Comparison of ENCODE assay signal across 8 cellular contexts in genomic region chr22:37801946-37802309, GRCh38. TPM values are rescaled to one million over a fixed set of nuclear protein-coding genes. Genes with fewer than 3 reads are reported as not detected.
DNase-seq lines count a peak whose midpoint lies in the region; ATAC-seq, FAIRE-seq and TF ChIP-seq lines count a peak whose summit lies in the region.

No MANE protein-coding gene starts in this region.

- H3K36me3 ChIP-seq in BLaER1 (no peaks in the 10 kb centered on the region), KMS-11 (ENCODE audit: insufficient read depth) (no peaks in the 10 kb centered on the region), K562 (ENCODE audit: control insufficient read depth, insufficient read depth, low read length) (no peaks in the 10 kb centered on the region), mesenchymal stem cell (ENCODE audit: control insufficient read depth in 1 of 2, insufficient read depth in 2 of 2, low read depth in 1 of 2, low read length in 2 of 2) (no peaks in the 10 kb centered on the region)

- H4K20me1 ChIP-seq in BLaER1 = peaks cover 30% of the 10 kb centered on the region
- no peaks in the 10 kb centered on the region for H4K20me1 ChIP-seq in KMS-11 (ENCODE audit: insufficient read depth)
- no peaks in the 10 kb centered on the region for H4K20me1 ChIP-seq in K562 (replicated peaks; ENCODE audit: control insufficient read depth, insufficient read depth, low read length)

- TF ChIP-seq RAD21 in K562 (CRISPR knock-in tag; conservative IDR thresholded peaks at IDR 0.05 in 1 of 2, IDR thresholded peaks at IDR 0.05 in 1 of 2) = no peak

- ATAC-seq in K562 (no peak; the same call in 1 of the 3 replicates), HG03469 (IDR thresholded peaks at IDR 0.05; ENCODE audit: unreplicated experiment) (no peak)

- H3K4me2 ChIP-seq in BLaER1 = peak overlapping the region; percentile 96
- peak overlapping the region; percentile 89 for H3K4me2 ChIP-seq in KMS-11
- H3K4me2 ChIP-seq in K562 (ENCODE audit: insufficient read depth, low read length) = peak overlapping the region; percentile 73
- H3K4me2 ChIP-seq in mesenchymal stem cell (ENCODE audit: low read length, poor library complexity, severe bottlenecking) = peak overlapping the region; percentile 95

- peak overlapping the region; percentile 66 for H4K8ac ChIP-seq in mesenchymal stem cell (ENCODE audit: low read length)

- peak overlapping the region; percentile 79 for H4K91ac ChIP-seq in mesenchymal stem cell (ENCODE audit: low read length)

- H2BK5ac ChIP-seq in mesenchymal stem cell (ENCODE audit: low read depth, low read length, poor library complexity, severe bottlenecking) = no peak overlapping the region

- BruUV-seq in K562 (replicated peaks; lab: Mats Ljungman, UMichigan) = no TSS peak

- intact Hi-C loops in K562 (cut with micrococcal nuclease) = loop anchor here (2.0 kb wide), 1 partner anchor 47 kb away; the partner anchor contains the start of gene EIF3L

- in situ Hi-C loops in K562 (cut with MboI) = no loop called here

- 5% methylated on average over 11 of the region's 13 CpGs for WGBS in K562 (ENCODE audit: insufficient coverage, low coverage, missing lambda C conversion rate)
- 3% methylated on average over 12 of the region's 13 CpGs for WGBS in mesenchymal stem cell

- H3K79me2 ChIP-seq in KMS-11 (ENCODE audit: insufficient read depth, low read depth) = no peaks in the 10 kb centered on the region
- no peaks in the 10 kb centered on the region for H3K79me2 ChIP-seq in K562 (ENCODE audit: control insufficient read depth, insufficient read depth, low read length)

- peak overlapping the region; percentile 74 for H3K4me3 ChIP-seq in BLaER1
- no peak overlapping the region for H3K4me3 ChIP-seq in KMS-11 (IDR thresholded peaks at IDR 0.05; ENCODE audit: insufficient read depth, low read depth, low read length)
- peak overlapping the region; percentile 42 for H3K4me3 ChIP-seq in K562
- peak overlapping the region; percentile 79 to 82 for H3K4me3 ChIP-seq in mesenchymal stem cell (ENCODE audit: insufficient read depth in 1 of 2, low read depth in 1 of 2, low read length in 2 of 2)

- H3K14ac ChIP-seq in mesenchymal stem cell (ENCODE audit: low read length in 2 of 2) = no peak overlapping the region

- peak overlapping the region in 1 of 2 experiments; percentile 43 for H3K4ac ChIP-seq in mesenchymal stem cell (ENCODE audit: low read depth in 1 of 2, low read length in 2 of 2)

- H2AFZ ChIP-seq in KMS-11 (ENCODE audit: low read depth) (peak overlapping the region; percentile 76), K562 (ENCODE audit: low read depth, low read length) (peak overlapping the region; percentile 91), mesenchymal stem cell (ENCODE audit: low read depth, low read length) (peak overlapping the region; percentile 43)

- peak overlapping the region; percentile 39 for H2BK15ac ChIP-seq in mesenchymal stem cell (ENCODE audit: low read depth, poor library complexity, severe bottlenecking)

- TF ChIP-seq CTCF in KMS-11 (conservative IDR thresholded peaks at IDR 0.05; ENCODE audit: low read depth, low read length) = no peak
- no peak for TF ChIP-seq CTCF in K562 (IDR thresholded peaks at IDR 0.05 in 2 of 3, conservative IDR thresholded peaks at IDR 0.05 in 1 of 3; ENCODE audit: insufficient read depth in 2 of 3, low read depth in 1 of 3, low read length in 3 of 3)

- DNase-seq in K562 (ENCODE audit: extremely low read depth in 1 of 4, low spot score in 3 of 4) (peak in 1 of 4 experiments; percentile 22), mesenchymal stem cell (no peak), NCI-H128 (lab: John Stamatoyannopoulos, UW; ENCODE audit: unreplicated experiment) (no peak), mesenteric fat pad (ENCODE audit: low spot score) (no peak)
- DNase-seq in activated CD4-positive, CD25-positive, alpha-beta regulatory T cell (lab: John Stamatoyannopoulos, UW) = no peak

- H3K9ac ChIP-seq in BLaER1 (peak overlapping the region; percentile 50; the same call in 1 of the 2 replicates), KMS-11 (no peak overlapping the region; the same call in 1 of the 2 replicates), K562 (ENCODE audit: insufficient read depth in 1 of 2, low read depth in 2 of 2, low read length in 2 of 2) (peak overlapping the region; percentile 80 to 91; a peak in 3 of 4 replicates), mesenchymal stem cell (ENCODE audit: low read length) (peak overlapping the region; percentile 79)

- H3K4me1 ChIP-seq in BLaER1 (peaks cover 22% of the 10 kb centered on the region), KMS-11 (ENCODE audit: low read depth, poor library complexity, severe bottlenecking) (peaks cover 18% of the 10 kb centered on the region), K562 (replicated peaks in 1 of 2; ENCODE audit: control insufficient read depth in 2 of 2, insufficient read depth in 2 of 2, low read length in 2 of 2) (peaks cover 27 to 47% of the 10 kb centered on the region in 2 experiments), mesenchymal stem cell (ENCODE audit: control insufficient read depth, insufficient read depth, low read depth, low read length) (peaks cover 31% of the 10 kb centered on the region)

- POLR2A ChIA-PET in K562 (lab: Yijun Ruan, JAX) = interaction anchor here (0.6 kb wide), 2 partner anchors 185 to 251 kb away, joined by 3 to 4 read pairs; no protein-coding TSS in a partner anchor

- no peak for TF ChIP-seq POLR2A in K562 (conservative IDR thresholded peaks at IDR 0.05)

- FAIRE-seq in K562 (lab: Jason Lieb, UNC) = no peak

- CTCF ChIA-PET in K562 (lab: Yijun Ruan, JAX; ENCODE audit: low intra/inter-chr PET ratio) = interaction anchor here (0.8 kb wide), 1 partner anchor 559 kb away, joined by 3 read pairs; no protein-coding TSS in a partner anchor

- peak overlapping the region in 1 of 2 experiments; percentile 15 for H2BK12ac ChIP-seq in mesenchymal stem cell (ENCODE audit: low read length in 2 of 2)

- TF ChIP-seq EP300 in K562 (IDR thresholded peaks at IDR 0.05; ENCODE audit: low read length) = no peak

- H3K23ac ChIP-seq in mesenchymal stem cell (ENCODE audit: low read length in 2 of 2) = no peak overlapping the region

- peaks cover 58% of the 10 kb centered on the region for H3K27me3 ChIP-seq in BLaER1
- H3K27me3 ChIP-seq in KMS-11 (ENCODE audit: insufficient read depth, low read depth) = peaks cover 46% of the 10 kb centered on the region
- H3K27me3 ChIP-seq in K562 (ENCODE audit: control insufficient read depth in 2 of 2, insufficient read depth in 2 of 2, low read length in 2 of 2) = no peaks in the 10 kb centered on the region
- H3K27me3 ChIP-seq in mesenchymal stem cell (ENCODE audit: control insufficient read depth in 1 of 2, insufficient read depth in 1 of 2, low read length in 2 of 2) = peaks cover 0 to 10% of the 10 kb centered on the region in 2 experiments

- no peaks in the 10 kb centered on the region for H3K9me1 ChIP-seq in K562 (ENCODE audit: control insufficient read depth, insufficient read depth, low read length)

- peaks cover 6% of the 10 kb centered on the region for H3K79me1 ChIP-seq in mesenchymal stem cell (replicated peaks; ENCODE audit: low read length, poor library complexity, severe bottlenecking)

- no peak overlapping the region for H3K27ac ChIP-seq in BLaER1
- H3K27ac ChIP-seq in KMS-11 = no peak overlapping the region
- peak overlapping the region; percentile 83 for H3K27ac ChIP-seq in K562 (ENCODE audit: extremely low read depth, low read depth, low read length)
- no peak overlapping the region for H3K27ac ChIP-seq in mesenchymal stem cell (ENCODE audit: low read length, poor library complexity, severe bottlenecking)

- peaks cover 8% of the 10 kb centered on the region; the same call in 1 of the 2 replicates for H3K9me3 ChIP-seq in BLaER1
- H3K9me3 ChIP-seq in K562 (replicated peaks; ENCODE audit: control insufficient read depth, insufficient read depth, low read depth, low read length) = no peaks in the 10 kb centered on the region
- H3K9me3 ChIP-seq in mesenchymal stem cell (ENCODE audit: control insufficient read depth, low read length) = no peaks in the 10 kb centered on the region

- no peak overlapping the region for H2AK5ac ChIP-seq in mesenchymal stem cell (ENCODE audit: low read length, severe bottlenecking)

- no peak overlapping the region for H2BK120ac ChIP-seq in mesenchymal stem cell (ENCODE audit: low read depth, low read length)

- H3K18ac ChIP-seq in mesenchymal stem cell (ENCODE audit: low read depth in 1 of 2, low read length in 2 of 2) = peak overlapping the region; percentile 16 to 99

RNA-seq across cellular contexts. Expression of gene GCAT, which starts 5.8 kb away (rescaled TPM):
- total RNA-seq in K562 (2011; cell fraction: chromatin; rRNA removed; ENCODE audit: low replicate concordance) = 16.0 and 39.6 TPM in 2 replicates
- 46.5 and 53.8 TPM in 2 replicates for total RNA-seq in K562 (2011; cell fraction: nucleolus; rRNA removed)
- 23.7 and 29.9 TPM in 2 replicates for total RNA-seq in K562 (2011; cell fraction: nucleoplasm; rRNA removed)
- total RNA-seq in K562 (2014; rRNA removed) (69.9 and 81.1 TPM in 2 replicates), K562 (2014; rRNA removed; fragmentation: Illumina TruSeq; extraction: Trizol) (9.3 and 13.6 TPM in 2 replicates), K562 (2015; rRNA removed; fragmentation: Illumina TruSeq; extraction: Trizol) (26.4 TPM in 2 replicates), K562 (2021) (61.7 and 63.4 TPM in 2 replicates), mesenteric fat pad (4.3 TPM)
- polyA plus RNA-seq in K562 (2011; rRNA removed) (21.1 and 31.0 TPM in 2 replicates), K562 (2014; fragmentation: Illumina TruSeq; extraction: Trizol) (31.8 and 50.7 TPM in 2 replicates), K562 (2014; fragmentation: Nextera tagmentation; extraction: Ambion mirVana) (1 to 10 TPM; 1.9 to 5.3 TPM), K562 (2014; rRNA removed) (57.7 and 57.8 TPM in 2 replicates)
- polyA plus RNA-seq in K562 (2011; cell fraction: cytosol; rRNA removed) = 32.3 and 62.2 TPM in 2 replicates
- polyA plus RNA-seq in K562 (2011; cell fraction: nucleus; rRNA removed) = 68.1 and 71.9 TPM in 2 replicates
- 31.0 and 75.8 TPM in 2 replicates for polyA plus RNA-seq in K562 (2012)
- 6.5 and 8.8 TPM in 2 replicates for polyA minus RNA-seq in K562 (2011; rRNA and poly(A)+ RNA removed)
- polyA minus RNA-seq in K562 (2011; cell fraction: cytosol; rRNA and poly(A)+ RNA removed) = 29.9 and 31.5 TPM in 2 replicates
- 15.6 and 25.7 TPM in 2 replicates for polyA minus RNA-seq in K562 (2011; cell fraction: nucleus; rRNA and poly(A)+ RNA removed)
- 10.7 TPM for polyA plus RNA-seq in mesenchymal stem cell (2013, experiment 1 of 2)
- polyA plus RNA-seq in mesenchymal stem cell (2013, experiment 2 of 2) = 11.7 TPM

RNA-seq across cellular contexts. Expression of gene GALR3, which starts 21.3 kb away (rescaled TPM):
- total RNA-seq in K562 (2011; cell fraction: chromatin; rRNA removed; ENCODE audit: low replicate concordance) = 0.44 TPM in 1 of 2 replicates, not detected in the other
- total RNA-seq in K562 (2011; cell fraction: nucleolus; rRNA removed) = 0.33 and 0.53 TPM in 2 replicates
- total RNA-seq in K562 (2011; cell fraction: nucleoplasm; rRNA removed) = 0.69 TPM in 1 of 2 replicates, not detected in the other
- total RNA-seq in K562 (2014; rRNA removed) (0.24 TPM in 1 of 2 replicates, not detected in the other), K562 (2014; rRNA removed; fragmentation: Illumina TruSeq; extraction: Trizol) (not detected in 2 replicates), K562 (2015; rRNA removed; fragmentation: Illumina TruSeq; extraction: Trizol) (not detected in 2 replicates), K562 (2021) (0.13 and 0.31 TPM in 2 replicates), mesenteric fat pad (not detected)
- polyA plus RNA-seq in K562 (2011; rRNA removed) (0.11 TPM in 1 of 2 replicates, not detected in the other), K562 (2014; fragmentation: Illumina TruSeq; extraction: Trizol) (not detected in 2 replicates), K562 (2014; fragmentation: Nextera tagmentation; extraction: Ambion mirVana) (not detected), K562 (2014; rRNA removed) (not detected in 2 replicates)
- 0.07 TPM in 1 of 2 replicates, not detected in the other for polyA plus RNA-seq in K562 (2011; cell fraction: cytosol; rRNA removed)
- 0.33 and 0.38 TPM in 2 replicates for polyA plus RNA-seq in K562 (2011; cell fraction: nucleus; rRNA removed)
- 0.28 TPM in 1 of 2 replicates, not detected in the other for polyA plus RNA-seq in K562 (2012)
- polyA minus RNA-seq in K562 (2011; rRNA and poly(A)+ RNA removed) = not detected in 2 replicates
- not detected in 2 replicates for polyA minus RNA-seq in K562 (2011; cell fraction: cytosol; rRNA and poly(A)+ RNA removed)
- 0.27 TPM in 1 of 2 replicates, not detected in the other for polyA minus RNA-seq in K562 (2011; cell fraction: nucleus; rRNA and poly(A)+ RNA removed)
- polyA plus RNA-seq in mesenchymal stem cell (2013, experiment 1 of 2) = not detected
- polyA plus RNA-seq in mesenchymal stem cell (2013, experiment 2 of 2) = not detected

RNA-seq across cellular contexts. Expression of gene ANKRD54, which starts 42.2 kb away (rescaled TPM):
- 21.8 and 45.7 TPM in 2 replicates for total RNA-seq in K562 (2011; cell fraction: chromatin; rRNA removed; ENCODE audit: low replicate concordance)
- 36.7 and 40.0 TPM in 2 replicates for total RNA-seq in K562 (2011; cell fraction: nucleolus; rRNA removed)
- 35.6 and 41.5 TPM in 2 replicates for total RNA-seq in K562 (2011; cell fraction: nucleoplasm; rRNA removed)
- total RNA-seq in K562 (2014; rRNA removed) = 22.9 and 27.5 TPM in 2 replicates
- 8.8 and 11.5 TPM in 2 replicates for total RNA-seq in K562 (2014; rRNA removed; fragmentation: Illumina TruSeq; extraction: Trizol)
- 16.1 and 17.0 TPM in 2 replicates for total RNA-seq in K562 (2015; rRNA removed; fragmentation: Illumina TruSeq; extraction: Trizol)
- total RNA-seq in K562 (2021) = 23.6 and 24.3 TPM in 2 replicates
- polyA plus RNA-seq in K562 (2011; rRNA removed) = 14.5 and 21.8 TPM in 2 replicates
- polyA plus RNA-seq in K562 (2011; cell fraction: cytosol; rRNA removed) = 21.8 and 41.2 TPM in 2 replicates
- 56.1 and 59.2 TPM in 2 replicates for polyA plus RNA-seq in K562 (2011; cell fraction: nucleus; rRNA removed)
- 16.4 and 21.6 TPM in 2 replicates for polyA plus RNA-seq in K562 (2012)
- 17.5 and 21.6 TPM in 2 replicates for polyA plus RNA-seq in K562 (2014; fragmentation: Illumina TruSeq; extraction: Trizol)
- 10 to 100 TPM in 1 of 2 experiments, 1 to 10 TPM in 1; 5.9 to 11.6 TPM for polyA plus RNA-seq in K562 (2014; fragmentation: Nextera tagmentation; extraction: Ambion mirVana)
- polyA plus RNA-seq in K562 (2014; rRNA removed) = 22.4 and 24.6 TPM in 2 replicates
- 5.2 and 12.7 TPM in 2 replicates for polyA minus RNA-seq in K562 (2011; rRNA and poly(A)+ RNA removed)
- 9.3 and 11.3 TPM in 2 replicates for polyA minus RNA-seq in K562 (2011; cell fraction: cytosol; rRNA and poly(A)+ RNA removed)
- 10.1 and 12.6 TPM in 2 replicates for polyA minus RNA-seq in K562 (2011; cell fraction: nucleus; rRNA and poly(A)+ RNA removed)
- polyA plus RNA-seq in mesenchymal stem cell (2013, experiment 1 of 2) = 16.7 TPM
- 15.9 TPM for polyA plus RNA-seq in mesenchymal stem cell (2013, experiment 2 of 2)
- 15.6 TPM for total RNA-seq in mesenteric fat pad

RNA-seq across cellular contexts. Expression of gene EIF3L, which starts 47.3 kb away (rescaled TPM):
- total RNA-seq in K562 (2011; cell fraction: chromatin; rRNA removed; ENCODE audit: low replicate concordance) = 160 and 200 TPM in 2 replicates
- total RNA-seq in K562 (2011; cell fraction: nucleolus; rRNA removed) = 170 and 183 TPM in 2 replicates
- 181 and 259 TPM in 2 replicates for total RNA-seq in K562 (2011; cell fraction: nucleoplasm; rRNA removed)
- 282 and 295 TPM in 2 replicates for total RNA-seq in K562 (2014; rRNA removed)
- 347 and 353 TPM in 2 replicates for total RNA-seq in K562 (2014; rRNA removed; fragmentation: Illumina TruSeq; extraction: Trizol)
- 306 and 312 TPM in 2 replicates for total RNA-seq in K562 (2015; rRNA removed; fragmentation: Illumina TruSeq; extraction: Trizol)
- 402 and 426 TPM in 2 replicates for total RNA-seq in K562 (2021)
- 699 and 703 TPM in 2 replicates for polyA plus RNA-seq in K562 (2011; rRNA removed)
- 552 and 733 TPM in 2 replicates for polyA plus RNA-seq in K562 (2011; cell fraction: cytosol; rRNA removed)
- 176 and 282 TPM in 2 replicates for polyA plus RNA-seq in K562 (2011; cell fraction: nucleus; rRNA removed)
- polyA plus RNA-seq in K562 (2012) = 544 and 794 TPM in 2 replicates
- 395 and 506 TPM in 2 replicates for polyA plus RNA-seq in K562 (2014; fragmentation: Illumina TruSeq; extraction: Trizol)
- polyA plus RNA-seq in K562 (2014; fragmentation: Nextera tagmentation; extraction: Ambion mirVana) = 100 to 1,000 TPM; 368 to 462 TPM
- 257 and 313 TPM in 2 replicates for polyA plus RNA-seq in K562 (2014; rRNA removed)
- polyA minus RNA-seq in K562 (2011; rRNA and poly(A)+ RNA removed) = 964 and 1,011 TPM in 2 replicates
- 200 and 235 TPM in 2 replicates for polyA minus RNA-seq in K562 (2011; cell fraction: cytosol; rRNA and poly(A)+ RNA removed)
- 52.8 and 107 TPM in 2 replicates for polyA minus RNA-seq in K562 (2011; cell fraction: nucleus; rRNA and poly(A)+ RNA removed)
- polyA plus RNA-seq in mesenchymal stem cell (2013, experiment 1 of 2) = 453 TPM
- polyA plus RNA-seq in mesenchymal stem cell (2013, experiment 2 of 2) = 471 TPM
- total RNA-seq in mesenteric fat pad = 258 TPM
